17 cellular contexts compared by ENCODE assay signal in the genomic region with DNA sequence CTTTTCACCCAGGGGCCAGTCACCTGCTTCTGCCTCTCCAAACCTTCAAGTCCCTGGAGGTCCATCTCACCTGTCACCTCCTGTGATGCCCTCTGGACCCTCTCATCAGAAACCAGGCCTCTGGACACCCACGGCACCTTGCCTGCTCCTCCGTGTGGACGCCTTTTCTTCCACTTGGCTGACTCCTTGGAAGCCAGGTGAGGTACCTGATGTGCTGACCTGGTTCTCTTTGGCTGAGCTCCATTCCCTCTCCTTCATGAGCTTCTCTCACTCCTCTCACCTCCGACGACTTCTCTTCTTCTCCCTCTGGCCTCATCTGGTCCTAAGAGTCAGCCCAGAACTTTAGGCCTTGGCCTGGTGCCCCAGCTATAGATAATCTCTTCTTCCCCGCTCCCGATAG.
"Had no signal": no experiment of that assay in that cellular context is flagged by ENCODE, and none has a peak within 500 bp of the region (broad histone marks: within the 10 kb centered on the region; RNA-seq: fewer than 3 reads in every experiment).

No MANE protein-coding gene starts in this region.

- H3K4me1 ChIP-seq: adrenal gland, body of pancreas had no signal

- H3K4me3 ChIP-seq: adrenal gland, body of pancreas, MG63, PC-9 had no signal

- H2AFZ ChIP-seq: PC-9 had no signal

- H3K27ac ChIP-seq: adrenal gland, body of pancreas, PC-9, RWPE1 had no signal

- H3K36me3 ChIP-seq: adrenal gland, MG63 had no signal

- H3K9me3 Mint-ChIP-seq: activated CD4-positive, alpha-beta T cell treated with anti-CD3 and anti-CD28 coated beads, Interleukin-2, amount 10 ng/mL, durations not matched to agents 7 days and 5 days; activated naive CD4-positive, alpha-beta T cell treated with anti-CD3 and anti-CD28 coated beads for 36 hours; activated naive CD4-positive, alpha-beta T cell treated with anti-CD3 and anti-CD28 coated beads, Interleukin-2, amount 50 U/mL, for 72 hours; activated T-cell treated with anti-CD3 and anti-CD28 coated beads, Interleukin-2, amount 50 U/mL, for 24 hours; IgD-negative memory B cell; T-cell; WTC11 had no signal

- H3K9me3 ChIP-seq: adrenal gland, body of pancreas, MG63 had no signal

- H3K27ac Mint-ChIP-seq: activated CD4-positive, alpha-beta T cell treated with anti-CD3 and anti-CD28 coated beads for 36 hours; activated CD4-positive, alpha-beta T cell treated with anti-CD3 and anti-CD28 coated beads, Interleukin-2, amount 10 ng/mL, durations not matched to agents 7 days and 5 days; activated CD8-positive, alpha-beta T cell treated with anti-CD3 and anti-CD28 coated beads, Interleukin-2, amount 10 ng/mL, durations not matched to agents 7 days and 5 days; activated naive CD4-positive, alpha-beta T cell treated with anti-CD3 and anti-CD28 coated beads for 36 hours; activated naive CD4-positive, alpha-beta T cell treated with anti-CD3 and anti-CD28 coated beads, Interleukin-2, amount 50 U/mL, for 72 hours; activated T-cell treated with anti-CD3 and anti-CD28 coated beads, Interleukin-2, amount 50 U/mL, for 24 hours; T-cell; WTC11 had no signal

- H3K36me3 Mint-ChIP-seq: activated naive CD4-positive, alpha-beta T cell treated with anti-CD3 and anti-CD28 coated beads, Interleukin-2, amount 50 U/mL, for 72 hours; IgD-negative memory B cell; T-cell; WTC11 had no signal

- H3K4me2 ChIP-seq: PC-9 had no signal

- H3K27me3 Mint-ChIP-seq: activated CD4-positive, alpha-beta T cell treated with anti-CD3 and anti-CD28 coated beads for 36 hours; activated T-cell treated with anti-CD3 and anti-CD28 coated beads, Interleukin-2, amount 50 U/mL, for 24 hours had no signal

- DNase-seq: NCI-H1436 treated with DMSO at 0.1 percent for 48 hours, NCI-H2171, SIG-M5 had no signal

- H3K27me3 ChIP-seq: adrenal gland, body of pancreas, MG63 had no signal

- H3K4me3 Mint-ChIP-seq: activated CD4-positive, alpha-beta T cell treated with anti-CD3 and anti-CD28 coated beads for 36 hours; activated CD4-positive, alpha-beta T cell treated with anti-CD3 and anti-CD28 coated beads, Interleukin-2, amount 10 ng/mL, durations not matched to agents 7 days and 5 days; activated CD8-positive, alpha-beta T cell treated with anti-CD3 and anti-CD28 coated beads, Interleukin-2, amount 10 ng/mL, durations not matched to agents 7 days and 5 days; activated naive CD4-positive, alpha-beta T cell treated with anti-CD3 and anti-CD28 coated beads for 36 hours; activated T-cell treated with anti-CD3 and anti-CD28 coated beads, Interleukin-2, amount 50 U/mL, for 24 hours had no signal

- H3K4me1 Mint-ChIP-seq: activated CD4-positive, alpha-beta T cell treated with anti-CD3 and anti-CD28 coated beads, Interleukin-2, amount 10 ng/mL, durations not matched to agents 7 days and 5 days; IgD-negative memory B cell had no signal
